ENCODE assay signal across 1 cellular context in genomic region chr17:72683506-72684404, GRCh38.
TF ChIP-seq lines count a peak whose summit lies in the region.

No MANE protein-coding gene starts in this region.

TF ChIP-seq in A549, 52 proteins besides CTCF, POLR2A, EP300 and RAD21 (continued from another document):
- peak; percentile 89 for TF ChIP-seq HES2 (IDR thresholded peaks at IDR 0.05)
- no peak for TF ChIP-seq ZNF302 (CRISPR knock-in tag; IDR thresholded peaks at IDR 0.05)
- TF ChIP-seq HDAC2 (IDR thresholded peaks at IDR 0.05), result no peak
- TF ChIP-seq NFE2L2 (conservative IDR thresholded peaks at IDR 0.05; ENCODE audit: low read length), result no peak
- TF ChIP-seq PBX3 (IDR thresholded peaks at IDR 0.05), result peak; percentile 80
- peak; percentile 83; the same call in 1 of the 2 replicates for TF ChIP-seq HOXB5 (CRISPR knock-in tag; IDR thresholded peaks at IDR 0.05)
- TF ChIP-seq CBX2 (IDR thresholded peaks at IDR 0.05; ENCODE audit: borderline replicate concordance, low read depth), result no peak
- peak; percentile 98 for TF ChIP-seq GATA3 (IDR thresholded peaks at IDR 0.05; ENCODE audit: borderline replicate concordance)
- TF ChIP-seq BHLHE40 (IDR thresholded peaks at IDR 0.05; ENCODE audit: low read depth, low read length), result no peak
- TF ChIP-seq POLR2AphosphoS2 (conservative IDR thresholded peaks at IDR 0.05; ENCODE audit: low read length), result no peak
- TF ChIP-seq MAFK (IDR thresholded peaks at IDR 0.05; ENCODE audit: partially characterized antibody), result peak; percentile 6
- no peak for TF ChIP-seq TFCP2L1 (CRISPR knock-in tag; IDR thresholded peaks at IDR 0.05)
- TF ChIP-seq FOXS1 (CRISPR knock-in tag; IDR thresholded peaks at IDR 0.05), result peak; percentile 67; the same call in 1 of the 2 replicates
- peak; percentile 65; the same call in 1 of the 2 replicates for TF ChIP-seq ATOH8 (CRISPR knock-in tag; IDR thresholded peaks at IDR 0.05; ENCODE audit: low read depth)
- no peak for TF ChIP-seq HEYL (CRISPR knock-in tag; IDR thresholded peaks at IDR 0.05)
- TF ChIP-seq CBX8 (IDR thresholded peaks at IDR 0.05), result no peak
- TF ChIP-seq USF2 (IDR thresholded peaks at IDR 0.05), result no peak
- TF ChIP-seq ESRRA (IDR thresholded peaks at IDR 0.05; ENCODE audit: borderline replicate concordance, low read length), result peak; percentile 41; the same call in 1 of the 2 replicates
- TF ChIP-seq CEBPB (IDR thresholded peaks at IDR 0.05), result peak; percentile 99 to 100
- TF ChIP-seq RARB (CRISPR knock-in tag; IDR thresholded peaks at IDR 0.05), result no peak; the same call in 1 of the 2 replicates
- TF ChIP-seq NPAS2 (CRISPR knock-in tag; IDR thresholded peaks at IDR 0.05; ENCODE audit: borderline replicate concordance), result 0 out of 2 replicates have a peak, but pooled peaks have one; percentile 5
- peak; percentile 85 for TF ChIP-seq MAX (IDR thresholded peaks at IDR 0.05)
- TF ChIP-seq SREBF2 (IDR thresholded peaks at IDR 0.05), result no peak
- no peak for TF ChIP-seq CHD4 (IDR thresholded peaks at IDR 0.05; ENCODE audit: borderline replicate concordance)
- no peak for TF ChIP-seq EHMT2 (IDR thresholded peaks at IDR 0.05; ENCODE audit: low read depth)
- TF ChIP-seq JUNB (IDR thresholded peaks at IDR 0.05), result peak; percentile 100
- TF ChIP-seq PHF8 (IDR thresholded peaks at IDR 0.05; ENCODE audit: borderline replicate concordance, low read depth), result no peak
- no peak; the same call in 1 of the 2 replicates for TF ChIP-seq KDM1A (IDR thresholded peaks at IDR 0.05; ENCODE audit: low read depth)
- no peak for TF ChIP-seq CHD2 (IDR thresholded peaks at IDR 0.05; ENCODE audit: low read length, partially characterized antibody)
- TF ChIP-seq MYC (IDR thresholded peaks at IDR 0.05; ENCODE audit: borderline replicate concordance, low read length), result peak; percentile 29; the same call in 1 of the 2 replicates
- TF ChIP-seq, protein P1, sequence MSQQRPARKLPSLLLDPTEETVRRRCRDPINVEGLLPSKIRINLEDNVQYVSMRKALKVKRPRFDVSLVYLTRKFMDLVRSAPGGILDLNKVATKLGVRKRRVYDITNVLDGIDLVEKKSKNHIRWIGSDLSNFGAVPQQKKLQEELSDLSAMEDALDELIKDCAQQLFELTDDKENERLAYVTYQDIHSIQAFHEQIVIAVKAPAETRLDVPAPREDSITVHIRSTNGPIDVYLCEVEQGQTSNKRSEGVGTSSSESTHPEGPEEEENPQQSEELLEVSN (IDR thresholded peaks at IDR 0.05; ENCODE audit: borderline replicate concordance, low read depth), result peak; percentile 34; the same call in 1 of the 2 replicates
- TF ChIP-seq JUN (IDR thresholded peaks at IDR 0.05), result peak; percentile 99 to 100
- no peak for TF ChIP-seq ELK1 (IDR thresholded peaks at IDR 0.05; ENCODE audit: low read depth, low read length)
- no peak for TF ChIP-seq RCOR1 (IDR thresholded peaks at IDR 0.05; ENCODE audit: low read depth, low read length)
- peak; percentile 45; the same call in 1 of the 2 replicates for TF ChIP-seq ZSCAN20 (CRISPR knock-in tag; IDR thresholded peaks at IDR 0.05)
- TF ChIP-seq, protein P2, sequence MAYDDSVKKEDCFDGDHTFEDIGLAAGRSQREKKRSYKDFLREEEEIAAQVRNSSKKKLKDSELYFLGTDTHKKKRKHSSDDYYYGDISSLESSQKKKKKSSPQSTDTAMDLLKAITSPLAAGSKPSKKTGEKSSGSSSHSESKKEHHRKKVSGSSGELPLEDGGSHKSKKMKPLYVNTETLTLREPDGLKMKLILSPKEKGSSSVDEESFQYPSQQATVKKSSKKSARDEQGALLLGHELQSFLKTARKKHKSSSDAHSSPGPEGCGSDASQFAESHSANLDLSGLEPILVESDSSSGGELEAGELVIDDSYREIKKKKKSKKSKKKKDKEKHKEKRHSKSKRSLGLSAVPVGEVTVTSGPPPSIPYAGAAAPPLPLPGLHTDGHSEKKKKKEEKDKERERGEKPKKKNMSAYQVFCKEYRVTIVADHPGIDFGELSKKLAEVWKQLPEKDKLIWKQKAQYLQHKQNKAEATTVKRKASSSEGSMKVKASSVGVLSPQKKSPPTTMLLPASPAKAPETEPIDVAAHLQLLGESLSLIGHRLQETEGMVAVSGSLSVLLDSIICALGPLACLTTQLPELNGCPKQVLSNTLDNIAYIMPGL (CRISPR knock-in tag; IDR thresholded peaks at IDR 0.05; ENCODE audit: borderline replicate concordance), result no peak
